In genomic region chr2:160199053-160199452, GRCh38 we compare ENCODE assay signal across 1 cellular context.
TF ChIP-seq lines count a peak whose summit lies in the region.

No MANE protein-coding gene starts in this region.

TF ChIP-seq in SK-N-SH, 30 proteins besides CTCF, POLR2A, EP300 and RAD21:
- TF ChIP-seq NRF1 (IDR thresholded peaks at IDR 0.05; ENCODE audit: low read depth, low read length) (no peak), REST (IDR thresholded peaks at IDR 0.05; ENCODE audit: low read depth, low read length) (no peak), MXI1 (IDR thresholded peaks at IDR 0.05; ENCODE audit: low read depth, low read length) (no peak), TCF12 (IDR thresholded peaks at IDR 0.05) (no peak), FOSL2 (IDR thresholded peaks at IDR 0.05; ENCODE audit: borderline replicate concordance, low read depth) (no peak), CHD2 (IDR thresholded peaks at IDR 0.05; ENCODE audit: low read length, partially characterized antibody) (no peak), MEF2A (IDR thresholded peaks at IDR 0.05; ENCODE audit: borderline replicate concordance, low read depth) (no peak), RXRA (IDR thresholded peaks at IDR 0.05; ENCODE audit: borderline replicate concordance, low read depth) (no peak)
- TF ChIP-seq, protein P1, sequence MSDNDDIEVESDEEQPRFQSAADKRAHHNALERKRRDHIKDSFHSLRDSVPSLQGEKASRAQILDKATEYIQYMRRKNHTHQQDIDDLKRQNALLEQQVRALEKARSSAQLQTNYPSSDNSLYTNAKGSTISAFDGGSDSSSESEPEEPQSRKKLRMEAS (IDR thresholded peaks at IDR 0.05; ENCODE audit: low read depth), result no peak
